Comparison of ENCODE assay signal across 19 cellular contexts in the genomic region with DNA sequence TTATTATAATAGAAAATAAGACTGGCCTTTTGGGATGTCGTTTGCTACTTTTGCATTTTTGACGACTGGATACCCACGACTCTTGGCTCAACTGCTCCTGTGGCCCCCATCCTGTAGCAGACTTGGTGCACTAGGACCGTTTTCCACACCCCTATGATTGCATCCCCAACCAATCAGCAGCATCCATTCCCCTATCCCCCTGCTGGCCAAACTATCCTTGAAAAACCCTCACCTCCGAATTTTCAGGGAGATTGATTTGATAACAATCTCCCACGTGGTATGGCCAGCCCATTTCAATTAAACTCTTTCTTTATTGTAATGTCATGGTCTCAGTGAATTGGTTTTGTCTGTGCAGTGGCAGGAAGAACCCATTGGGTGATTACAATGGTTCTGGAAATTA. TPM values are rescaled to one million over a fixed set of nuclear protein-coding genes. Genes with fewer than 3 reads are reported as not detected.
A peak's percentile ranks its signal among the peaks of the same experiment; 100 is the strongest.
DNase-seq lines count a peak whose midpoint lies in the region; ATAC-seq, FAIRE-seq and TF ChIP-seq lines count a peak whose summit lies in the region.
"Had no signal": no experiment of that assay in that cellular context is flagged by ENCODE, and none has a peak within 500 bp of the region (broad histone marks: within the 10 kb centered on the region; RNA-seq: fewer than 3 reads in every experiment).

No MANE protein-coding gene starts in this region.

- H3K4me1 Mint-ChIP-seq in WTC11: peaks cover 51% of the 10 kb centered on the region
- H3K4me1 Mint-ChIP-seq: activated CD4-positive, alpha-beta T cell treated with anti-CD3 and anti-CD28 coated beads, Interleukin-2, amount 10 ng/mL, durations not matched to agents 24 days and 14 days had no signal

- no peaks in the 10 kb centered on the region for H3K9me3 Mint-ChIP-seq in WTC11
- H3K9me3 Mint-ChIP-seq: activated CD4-positive, alpha-beta T cell treated with anti-CD3 and anti-CD28 coated beads, Interleukin-2, amount 10 ng/mL, durations not matched to agents 24 days and 14 days; activated T-cell treated with anti-CD3 and anti-CD28 coated beads, Interleukin-2, amount 50 U/mL, for 4 hours; immature natural killer cell had no signal

- POLR2A ChIA-PET in SK-N-SH (lab: Yijun Ruan, JAX): no interaction called here
- POLR2A ChIA-PET in WTC11 (lab: Charles Lee): no interaction called here
- POLR2A ChIA-PET in OCI-LY7 (lab: Charles Lee): interaction anchor here (0.9 kb wide), 1 partner anchor 296 kb away, joined by 4 read pairs; no protein-coding TSS in a partner anchor

- no peaks in the 10 kb centered on the region for H3F3A ChIP-seq in SK-N-SH (replicated peaks; ENCODE audit: insufficient read depth)

- H3K27ac Mint-ChIP-seq in WTC11: no peak overlapping the region
- H3K27ac Mint-ChIP-seq: activated CD4-positive, alpha-beta T cell treated with anti-CD3 and anti-CD28 coated beads, Interleukin-2, amount 10 ng/mL, durations not matched to agents 24 days and 14 days; immature natural killer cell; T-helper 17 cell had no signal

- H3K9me2 ChIP-seq in SK-N-SH (no peaks in the 10 kb centered on the region), OCI-LY7 (ENCODE audit: insufficient read depth, low read length) (no peaks in the 10 kb centered on the region)

- peaks cover 23% of the 10 kb centered on the region; the same call in 1 of the 2 replicates for H3K27me3 ChIP-seq in SK-N-SH (ENCODE audit: insufficient read depth)
- no peaks in the 10 kb centered on the region for H3K27me3 ChIP-seq in colonic mucosa

- TF ChIP-seq EP300 in SK-N-SH (IDR thresholded peaks at IDR 0.05; ENCODE audit: borderline replicate concordance in 1 of 2, low read depth in 1 of 2, low read length in 1 of 2): no peak

- H3K4me3 ChIP-seq in SK-N-SH (ENCODE audit: low read depth in 2 of 2, low read length in 1 of 2): no peak overlapping the region
- no peak overlapping the region for H3K4me3 ChIP-seq in fibroblast of villous mesenchyme (ENCODE audit: low read depth, low read length)
- no peak overlapping the region for H3K4me3 ChIP-seq in colonic mucosa
- no peak overlapping the region for H3K4me3 ChIP-seq in OCI-LY7 (ENCODE audit: low read depth, low read length, poor library complexity, severe bottlenecking)

- no TSS peak for BruUV-seq in OCI-LY7 (replicated peaks; lab: Mats Ljungman, UMichigan)

- no peak for DNase-seq in SK-N-SH
- no peak for DNase-seq in WTC11 (ENCODE audit: low spot score)
- no peak for DNase-seq in fibroblast of villous mesenchyme (ENCODE audit: low read depth)
- DNase-seq in colonic mucosa: no peak
- no peak for DNase-seq in OCI-LY7 (ENCODE audit: low spot score)
- DNase-seq in GM12892 (ENCODE audit: insufficient read length): no peak
- DNase-seq: activated CD4-positive, alpha-beta T cell treated with anti-CD3 and anti-CD28 coated beads, Interleukin-2, amount 10 ng/mL, durations not matched to agents 24 days and 14 days; activated T-cell treated with anti-CD3 and anti-CD28 coated beads, Interleukin-2, amount 50 U/mL, for 4 hours; COR-L47; cortex of kidney; immature natural killer cell; NCI-H1105 treated with DMSO at 0.1 percent for 48 hours; NCI-H345; T-helper 17 cell had no signal

- H3K9ac ChIP-seq in SK-N-SH (no peak overlapping the region), colonic mucosa (ENCODE audit: low read depth in 2 of 2, low read length in 2 of 2) (no peak overlapping the region)

- H3K4me2 ChIP-seq in SK-N-SH (no peak overlapping the region), OCI-LY7 (ENCODE audit: low read length) (no peak overlapping the region)

- H4K20me1 ChIP-seq in SK-N-SH (ENCODE audit: insufficient read depth): no peaks in the 10 kb centered on the region
- H4K20me1 ChIP-seq in OCI-LY7 (ENCODE audit: insufficient read depth, low read length): no peaks in the 10 kb centered on the region

- TF ChIP-seq RAD21 in SK-N-SH (IDR thresholded peaks at IDR 0.05; ENCODE audit: low read length): no peak

- no peak overlapping the region for H3K4me3 Mint-ChIP-seq in WTC11
- H3K4me3 Mint-ChIP-seq: activated CD4-positive, alpha-beta T cell treated with anti-CD3 and anti-CD28 coated beads, Interleukin-2, amount 10 ng/mL, durations not matched to agents 24 days and 14 days; activated T-cell treated with anti-CD3 and anti-CD28 coated beads, Interleukin-2, amount 50 U/mL, for 4 hours; immature natural killer cell had no signal

- no peaks in the 10 kb centered on the region for H3K36me3 ChIP-seq in SK-N-SH (replicated peaks in 1 of 2; ENCODE audit: control insufficient read depth in 1 of 2, insufficient read depth in 2 of 2, low read length in 1 of 2)
- H3K36me3 ChIP-seq in colonic mucosa: no peaks in the 10 kb centered on the region
- H3K36me3 ChIP-seq in OCI-LY7 (ENCODE audit: insufficient read depth, low read length): no peaks in the 10 kb centered on the region

- no peaks in the 10 kb centered on the region for H3K79me2 ChIP-seq in SK-N-SH (ENCODE audit: insufficient read depth)
- no peaks in the 10 kb centered on the region for H3K79me2 ChIP-seq in OCI-LY7 (ENCODE audit: insufficient read depth, low read depth, low read length)

- CTCF ChIA-PET in SK-N-SH (lab: Yijun Ruan, JAX) (interaction anchor here (0.8 to 5.8 kb wide), 7 partner anchors 10 to 424 kb away, joined by 3 to 92 read pairs (median 4); a partner anchor contains a TSS), WTC11 (lab: Charles Lee) (interaction anchor here (0.5 to 2.0 kb wide), 4 partner anchors 9 to 497 kb away, joined by 3 to 6 read pairs (median 4); no protein-coding TSS in a partner anchor), OCI-LY7 (lab: Charles Lee; ENCODE audit: unreplicated experiment) (no interaction called here)

- H3K4me1 ChIP-seq in SK-N-SH (ENCODE audit: control insufficient read depth in 1 of 2, insufficient read depth in 2 of 2, low read depth in 1 of 2, low read length in 1 of 2) (no peaks in the 10 kb centered on the region), colonic mucosa (no peaks in the 10 kb centered on the region), OCI-LY7 (ENCODE audit: insufficient read depth, low read length, poor library complexity, severe bottlenecking) (peaks cover 8% of the 10 kb centered on the region)

- ATAC-seq in SK-N-SH treated with all-trans-retinoic acid at 6 μM for 48 hours: no peak
- ATAC-seq in WTC11: peak; percentile 33
- ATAC-seq in GM19328 (IDR thresholded peaks at IDR 0.05; ENCODE audit: unreplicated experiment): no peak
- ATAC-seq: activated T-cell treated with anti-CD3 and anti-CD28 coated beads, Interleukin-2, amount 50 U/mL, for 4 hours; HepG2; Panc1; T-helper 17 cell had no signal

- intact Hi-C loops in colonic mucosa (cut with DNase I) (loop anchor here (2.0 to 10.0 kb wide), 2 partner anchors 129 to 265 kb away; no protein-coding TSS in a partner anchor), OCI-LY7 (cut with micrococcal nuclease; ENCODE audit: unreplicated experiment) (loop anchor here (10.0 kb wide), 1 partner anchor 421 kb away; no protein-coding TSS in a partner anchor)

- FAIRE-seq in GM12892 (lab: Jason Lieb, UNC): no peak
- FAIRE-seq: HepG2 had no signal

- TF ChIP-seq CTCF in SK-N-SH (IDR thresholded peaks at IDR 0.05) (peak; percentile 32; the same call in 1 of the 2 replicates), WTC11 (IDR thresholded peaks at IDR 0.05) (0 out of 2 replicates have a peak, but pooled peaks have one; percentile 16), fibroblast of villous mesenchyme (IDR thresholded peaks at IDR 0.05; ENCODE audit: insufficient read depth, low read depth, low read length) (peak; percentile 22), colonic mucosa (IDR thresholded peaks at IDR 0.05) (no peak), OCI-LY7 (conservative IDR thresholded peaks at IDR 0.05; ENCODE audit: low read length) (no peak)

- WGBS in SK-N-SH (ENCODE audit: low lambda C conversion rate): 19% methylated on average over 6 of the region's 6 CpGs

- H3K36me3 Mint-ChIP-seq in WTC11: no peaks in the 10 kb centered on the region
- H3K36me3 Mint-ChIP-seq: immature natural killer cell had no signal

- no peak for TF ChIP-seq POLR2A in GM12892 (IDR thresholded peaks at IDR 0.05; ENCODE audit: low read depth, low read length)

- H2AFZ ChIP-seq in SK-N-SH (ENCODE audit: low read depth): no peak overlapping the region
- no peak overlapping the region for H2AFZ ChIP-seq in OCI-LY7 (ENCODE audit: low read length)

- no peaks in the 10 kb centered on the region for H3K27me3 Mint-ChIP-seq in WTC11 (ENCODE audit: low read depth)

- H3K27ac ChIP-seq in SK-N-SH (ENCODE audit: low read depth in 2 of 2, low read length in 1 of 2) (no peak overlapping the region), colonic mucosa (no peak overlapping the region), OCI-LY7 (ENCODE audit: low read depth, low read length, poor library complexity, severe bottlenecking) (no peak overlapping the region)

- H3K9me3 ChIP-seq in SK-N-SH: no peaks in the 10 kb centered on the region
- H3K9me3 ChIP-seq in colonic mucosa: no peaks in the 10 kb centered on the region
- no peaks in the 10 kb centered on the region for H3K9me3 ChIP-seq in OCI-LY7 (ENCODE audit: low read length)

TF ChIP-seq in SK-N-SH, 30 proteins besides CTCF, POLR2A, EP300 and RAD21 (continues in another document):
- TF ChIP-seq TEAD4 (IDR thresholded peaks at IDR 0.05; ENCODE audit: borderline replicate concordance, insufficient read depth): no peak
- TF ChIP-seq RXRA (IDR thresholded peaks at IDR 0.05; ENCODE audit: borderline replicate concordance, low read depth): no peak

TF ChIP-seq in WTC11, 78 proteins besides CTCF, POLR2A, EP300 and RAD21 (continues in another document):
- no peak for TF ChIP-seq SOX15 (CRISPR knock-in tag; IDR thresholded peaks at IDR 0.05)

RNA-seq across cellular contexts. Expression of a gene that starts 37.9 kb away (rescaled TPM):
- polyA plus RNA-seq in SK-N-SH (2012; rRNA removed): 0.19 TPM in 1 of 2 replicates, not detected in the other
- polyA plus RNA-seq in SK-N-SH (2012; cell fraction: cytosol; rRNA removed): not detected in 2 replicates
- polyA plus RNA-seq in SK-N-SH (2012; cell fraction: nucleus; rRNA removed): 0.08 TPM in 1 of 2 replicates, not detected in the other
- total RNA-seq in WTC11 (2021): 1.0 to 1.7 TPM (median 1.3 TPM) in 3 replicates
- total RNA-seq in fibroblast of villous mesenchyme: not detected in 2 replicates
- total RNA-seq in colonic mucosa: 1 to 10 TPM; 1.7 to 2.8 TPM
- not detected in 2 replicates for total RNA-seq in OCI-LY7 (2014; rRNA removed; shearing (Covaris generic))
- not detected in 2 replicates for total RNA-seq in OCI-LY7 (2022)
- polyA plus RNA-seq in GM12892 (2012; ENCODE audit: missing spikeins): not detected
- total RNA-seq: activated CD4-positive, alpha-beta T cell treated with anti-CD3 and anti-CD28 coated beads, Interleukin-2, amount 10 ng/mL, durations not matched to agents 24 days and 14 days; mononuclear cell; T-helper 17 cell had no signal
- polyA plus RNA-seq: immature natural killer cell had no signal

RNA-seq across cellular contexts. Expression of a gene that starts 55.8 kb away (rescaled TPM):
- polyA plus RNA-seq in SK-N-SH (2012; rRNA removed): not detected in 2 replicates
- under 0.01 TPM in 2 replicates for polyA plus RNA-seq in SK-N-SH (2012; cell fraction: cytosol; rRNA removed)
- not detected in 2 replicates for polyA plus RNA-seq in SK-N-SH (2012; cell fraction: nucleus; rRNA removed)
- total RNA-seq in WTC11 (2021) (113 to 117 TPM (median 113 TPM) in 3 replicates), fibroblast of villous mesenchyme (2.6 and 2.9 TPM in 2 replicates), colonic mucosa (100 to 1,000 TPM; 237 to 308 TPM), OCI-LY7 (2022) (not detected in 2 replicates)
- not detected in 2 replicates for total RNA-seq in OCI-LY7 (2014; rRNA removed; shearing (Covaris generic))
- polyA plus RNA-seq in GM12892 (2012; ENCODE audit: missing spikeins): 32.9 TPM
- total RNA-seq: T-helper 17 cell had no signal
- polyA plus RNA-seq: immature natural killer cell had no signal

Comparison
In these comparisons a context has a peak if more than half of its experiments do, and no peak if none do; other contexts are left out.
1. CTCF ChIP-seq: peak in SK-N-SH (single experiment), WTC11 (single experiment) and fibroblast of villous mesenchyme (single experiment); none in colonic mucosa (single experiment) and OCI-LY7 (single experiment).
2. RNA of a gene that starts 55.8 kb away (total RNA-seq): 237 to 308 TPM in colonic mucosa and 113 to 117 TPM in WTC11; 2.6 to 2.9 TPM in fibroblast of villous mesenchyme and not detected in OCI-LY7; every median in the first group is over 10 times any median in the second.